ENCODE assay signal across 1 cellular context in genomic region chr19:45443462-45444317, GRCh38.
TF ChIP-seq lines count a peak whose summit lies in the region.

No MANE protein-coding gene starts in this region.

TF ChIP-seq in HepG2, 621 proteins besides CTCF, POLR2A, EP300 and RAD21 (continues in another document):
- TF ChIP-seq TARDBP (CRISPR knock-in tag; IDR thresholded peaks at IDR 0.05) (peak; percentile 78), ZNF451 (CRISPR knock-in tag; IDR thresholded peaks at IDR 0.05) (peak; percentile 74; the same call in 1 of the 2 replicates), ATM (IDR thresholded peaks at IDR 0.05; ENCODE audit: borderline replicate concordance) (peak; percentile 52; the same call in 1 of the 2 replicates), FOXA1 (IDR thresholded peaks at IDR 0.05) (no peak), FOXA1 (CRISPR knock-in tag; IDR thresholded peaks at IDR 0.05) (0 out of 2 replicates have a peak, but pooled peaks have one; percentile 34), HMGA1 (CRISPR knock-in tag; conservative IDR thresholded peaks at IDR 0.05) (no peak), ZNF614 (CRISPR knock-in tag; IDR thresholded peaks at IDR 0.05; ENCODE audit: borderline replicate concordance) (peak; percentile 76; the same call in 1 of the 2 replicates), GABPA (IDR thresholded peaks at IDR 0.05; ENCODE audit: low read depth, low read length) (peak; percentile 29; the same call in 1 of the 2 replicates), GABPA (CRISPR knock-in tag; IDR thresholded peaks at IDR 0.05; ENCODE audit: low read depth) (peak; percentile 79), ZMYM2 (CRISPR knock-in tag; IDR thresholded peaks at IDR 0.05) (0 out of 2 replicates have a peak, but pooled peaks have one; percentile 31), RERE (CRISPR knock-in tag; IDR thresholded peaks at IDR 0.05; ENCODE audit: low read depth) (no peak), EED (CRISPR knock-in tag; IDR thresholded peaks at IDR 0.05) (no peak), ZBTB7A (CRISPR knock-in tag; IDR thresholded peaks at IDR 0.05) (no peak), PHF8 (CRISPR knock-in tag; IDR thresholded peaks at IDR 0.05) (0 out of 2 replicates have a peak, but pooled peaks have one; percentile 33), KLF12 (CRISPR knock-in tag; IDR thresholded peaks at IDR 0.05; ENCODE audit: borderline replicate concordance) (peak; percentile 44; the same call in 1 of the 2 replicates), FOXA3 (CRISPR knock-in tag; IDR thresholded peaks at IDR 0.05) (peak; percentile 52), HDAC1 (CRISPR knock-in tag; IDR thresholded peaks at IDR 0.05) (peak; percentile 80), SKI (IDR thresholded peaks at IDR 0.05; ENCODE audit: partially characterized antibody) (peak; percentile 90), ZNF589 (CRISPR knock-in tag; conservative IDR thresholded peaks at IDR 0.05) (0 out of 2 replicates have a peak, but pooled peaks have one; percentile 34), SOX5 (CRISPR knock-in tag; IDR thresholded peaks at IDR 0.05; ENCODE audit: borderline replicate concordance) (peak; percentile 88; the same call in 1 of the 2 replicates), KLF16 (CRISPR knock-in tag; IDR thresholded peaks at IDR 0.05) (peak in 1 of 2 experiments; percentile 77; a peak in 2 of 4 replicates), MIER3 (CRISPR knock-in tag; IDR thresholded peaks at IDR 0.05; ENCODE audit: borderline replicate concordance) (0 out of 2 replicates have a peak, but pooled peaks have one; percentile 49), NR2F6 (IDR thresholded peaks at IDR 0.05) (no peak; the same call in 1 of the 2 replicates), NR2F6 (CRISPR knock-in tag; IDR thresholded peaks at IDR 0.05) (peak; percentile 66; the same call in 1 of the 2 replicates), FOXP4 (CRISPR knock-in tag; IDR thresholded peaks at IDR 0.05) (peak; percentile 74), HMGXB4 (CRISPR knock-in tag; IDR thresholded peaks at IDR 0.05; ENCODE audit: borderline replicate concordance in 1 of 2, low read depth in 1 of 2) (peak in 1 of 2 experiments; percentile 74; a peak in 2 of 4 replicates), ZNF18 (CRISPR knock-in tag; IDR thresholded peaks at IDR 0.05; ENCODE audit: insufficient replicate concordance) (no peak), ZNF414 (CRISPR knock-in tag; IDR thresholded peaks at IDR 0.05) (no peak)
- TF ChIP-seq, protein P1, sequence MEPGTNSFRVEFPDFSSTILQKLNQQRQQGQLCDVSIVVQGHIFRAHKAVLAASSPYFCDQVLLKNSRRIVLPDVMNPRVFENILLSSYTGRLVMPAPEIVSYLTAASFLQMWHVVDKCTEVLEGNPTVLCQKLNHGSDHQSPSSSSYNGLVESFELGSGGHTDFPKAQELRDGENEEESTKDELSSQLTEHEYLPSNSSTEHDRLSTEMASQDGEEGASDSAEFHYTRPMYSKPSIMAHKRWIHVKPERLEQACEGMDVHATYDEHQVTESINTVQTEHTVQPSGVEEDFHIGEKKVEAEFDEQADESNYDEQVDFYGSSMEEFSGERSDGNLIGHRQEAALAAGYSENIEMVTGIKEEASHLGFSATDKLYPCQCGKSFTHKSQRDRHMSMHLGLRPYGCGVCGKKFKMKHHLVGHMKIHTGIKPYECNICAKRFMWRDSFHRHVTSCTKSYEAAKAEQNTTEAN (CRISPR knock-in tag; conservative IDR thresholded peaks at IDR 0.05) = peak; percentile 68; the same call in 1 of the 2 replicates
- TF ChIP-seq, protein P2, sequence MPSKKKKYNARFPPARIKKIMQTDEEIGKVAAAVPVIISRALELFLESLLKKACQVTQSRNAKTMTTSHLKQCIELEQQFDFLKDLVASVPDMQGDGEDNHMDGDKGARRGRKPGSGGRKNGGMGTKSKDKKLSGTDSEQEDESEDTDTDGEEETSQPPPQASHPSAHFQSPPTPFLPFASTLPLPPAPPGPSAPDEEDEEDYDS (CRISPR knock-in tag; IDR thresholded peaks at IDR 0.05) = peak; percentile 57; the same call in 1 of the 2 replicates
- TF ChIP-seq, protein P3, sequence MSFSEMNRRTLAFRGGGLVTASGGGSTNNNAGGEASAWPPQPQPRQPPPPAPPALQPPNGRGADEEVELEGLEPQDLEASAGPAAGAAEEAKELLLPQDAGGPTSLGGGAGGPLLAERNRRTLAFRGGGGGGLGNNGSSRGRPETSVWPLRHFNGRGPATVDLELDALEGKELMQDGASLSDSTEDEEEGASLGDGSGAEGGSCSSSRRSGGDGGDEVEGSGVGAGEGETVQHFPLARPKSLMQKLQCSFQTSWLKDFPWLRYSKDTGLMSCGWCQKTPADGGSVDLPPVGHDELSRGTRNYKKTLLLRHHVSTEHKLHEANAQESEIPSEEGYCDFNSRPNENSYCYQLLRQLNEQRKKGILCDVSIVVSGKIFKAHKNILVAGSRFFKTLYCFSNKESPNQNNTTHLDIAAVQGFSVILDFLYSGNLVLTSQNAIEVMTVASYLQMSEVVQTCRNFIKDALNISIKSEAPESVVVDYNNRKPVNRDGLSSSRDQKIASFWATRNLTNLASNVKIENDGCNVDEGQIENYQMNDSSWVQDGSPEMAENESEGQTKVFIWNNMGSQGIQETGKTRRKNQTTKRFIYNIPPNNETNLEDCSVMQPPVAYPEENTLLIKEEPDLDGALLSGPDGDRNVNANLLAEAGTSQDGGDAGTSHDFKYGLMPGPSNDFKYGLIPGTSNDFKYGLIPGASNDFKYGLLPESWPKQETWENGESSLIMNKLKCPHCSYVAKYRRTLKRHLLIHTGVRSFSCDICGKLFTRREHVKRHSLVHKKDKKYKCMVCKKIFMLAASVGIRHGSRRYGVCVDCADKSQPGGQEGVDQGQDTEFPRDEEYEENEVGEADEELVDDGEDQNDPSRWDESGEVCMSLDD (CRISPR knock-in tag; IDR thresholded peaks at IDR 0.05; ENCODE audit: borderline replicate concordance) = peak; percentile 97
- TF ChIP-seq, protein P4, sequence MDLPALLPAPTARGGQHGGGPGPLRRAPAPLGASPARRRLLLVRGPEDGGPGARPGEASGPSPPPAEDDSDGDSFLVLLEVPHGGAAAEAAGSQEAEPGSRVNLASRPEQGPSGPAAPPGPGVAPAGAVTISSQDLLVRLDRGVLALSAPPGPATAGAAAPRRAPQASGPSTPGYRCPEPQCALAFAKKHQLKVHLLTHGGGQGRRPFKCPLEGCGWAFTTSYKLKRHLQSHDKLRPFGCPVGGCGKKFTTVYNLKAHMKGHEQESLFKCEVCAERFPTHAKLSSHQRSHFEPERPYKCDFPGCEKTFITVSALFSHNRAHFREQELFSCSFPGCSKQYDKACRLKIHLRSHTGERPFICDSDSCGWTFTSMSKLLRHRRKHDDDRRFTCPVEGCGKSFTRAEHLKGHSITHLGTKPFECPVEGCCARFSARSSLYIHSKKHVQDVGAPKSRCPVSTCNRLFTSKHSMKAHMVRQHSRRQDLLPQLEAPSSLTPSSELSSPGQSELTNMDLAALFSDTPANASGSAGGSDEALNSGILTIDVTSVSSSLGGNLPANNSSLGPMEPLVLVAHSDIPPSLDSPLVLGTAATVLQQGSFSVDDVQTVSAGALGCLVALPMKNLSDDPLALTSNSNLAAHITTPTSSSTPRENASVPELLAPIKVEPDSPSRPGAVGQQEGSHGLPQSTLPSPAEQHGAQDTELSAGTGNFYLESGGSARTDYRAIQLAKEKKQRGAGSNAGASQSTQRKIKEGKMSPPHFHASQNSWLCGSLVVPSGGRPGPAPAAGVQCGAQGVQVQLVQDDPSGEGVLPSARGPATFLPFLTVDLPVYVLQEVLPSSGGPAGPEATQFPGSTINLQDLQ (CRISPR knock-in tag; IDR thresholded peaks at IDR 0.05) = no peak
- TF ChIP-seq, protein P5, sequence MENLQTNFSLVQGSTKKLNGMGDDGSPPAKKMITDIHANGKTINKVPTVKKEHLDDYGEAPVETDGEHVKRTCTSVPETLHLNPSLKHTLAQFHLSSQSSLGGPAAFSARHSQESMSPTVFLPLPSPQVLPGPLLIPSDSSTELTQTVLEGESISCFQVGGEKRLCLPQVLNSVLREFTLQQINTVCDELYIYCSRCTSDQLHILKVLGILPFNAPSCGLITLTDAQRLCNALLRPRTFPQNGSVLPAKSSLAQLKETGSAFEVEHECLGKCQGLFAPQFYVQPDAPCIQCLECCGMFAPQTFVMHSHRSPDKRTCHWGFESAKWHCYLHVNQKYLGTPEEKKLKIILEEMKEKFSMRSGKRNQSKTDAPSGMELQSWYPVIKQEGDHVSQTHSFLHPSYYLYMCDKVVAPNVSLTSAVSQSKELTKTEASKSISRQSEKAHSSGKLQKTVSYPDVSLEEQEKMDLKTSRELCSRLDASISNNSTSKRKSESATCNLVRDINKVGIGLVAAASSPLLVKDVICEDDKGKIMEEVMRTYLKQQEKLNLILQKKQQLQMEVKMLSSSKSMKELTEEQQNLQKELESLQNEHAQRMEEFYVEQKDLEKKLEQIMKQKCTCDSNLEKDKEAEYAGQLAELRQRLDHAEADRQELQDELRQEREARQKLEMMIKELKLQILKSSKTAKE (CRISPR knock-in tag; IDR thresholded peaks at IDR 0.05; ENCODE audit: borderline replicate concordance) = peak; percentile 94
